ENCODE assay signal across 12 cellular contexts in genomic region chr9:132742821-132743311, GRCh38.
"Had no signal": no experiment of that assay in that cellular context is flagged by ENCODE, and none has a peak within 500 bp of the region (broad histone marks: within the 10 kb centered on the region; RNA-seq: fewer than 3 reads in every experiment).

No MANE protein-coding gene starts in this region.

- ATAC-seq: activated naive CD8-positive, alpha-beta T cell treated with anti-CD3 and anti-CD28 coated beads, Interleukin-2, amount 50 U/mL, for 24 hours; heart right ventricle had no signal

- H3K4me1 ChIP-seq: right atrium auricular region had no signal

- H3K36me3 ChIP-seq: cardiac muscle cell, heart right ventricle, neutrophil, right atrium auricular region had no signal

- H3K27ac ChIP-seq: cardiac muscle cell, heart right ventricle, neutrophil, right atrium auricular region had no signal

- H3K27me3 ChIP-seq: right atrium auricular region had no signal

- H3K4me2 ChIP-seq: smooth muscle cell had no signal

- H3K4me3 ChIP-seq: cardiac muscle cell, heart right ventricle, right atrium auricular region, smooth muscle cell had no signal

- DNase-seq: activated CD4-positive, alpha-beta memory T cell treated with anti-CD3 and anti-CD28 coated beads for 36 hours; activated naive CD4-positive, alpha-beta T cell treated with Interleukin-2 at 50 U/mL for 16 hours; activated naive CD8-positive, alpha-beta T cell treated with anti-CD3 and anti-CD28 coated beads, Interleukin-2, amount 50 U/mL, for 24 hours; heart right ventricle; naive B cell; stimulated activated naive CD4-positive, alpha-beta T cell; substantia nigra; trophoblast cell had no signal
